ENCODE assay signal across 1 cellular context in genomic region chr19:50310759-50311465, GRCh38.
TF ChIP-seq lines count a peak whose summit lies in the region.

No MANE protein-coding gene starts in this region.

TF ChIP-seq in A549, 52 proteins besides CTCF, POLR2A, EP300 and RAD21 (continued from another document):
- no peak for TF ChIP-seq HES2 (IDR thresholded peaks at IDR 0.05)
- no peak for TF ChIP-seq MAX (IDR thresholded peaks at IDR 0.05)
- TF ChIP-seq RFX5 (IDR thresholded peaks at IDR 0.05), result no peak
- peak; percentile 28 to 51; a peak in 3 of 4 replicates for TF ChIP-seq CEBPB (IDR thresholded peaks at IDR 0.05)
- TF ChIP-seq RNF2 (IDR thresholded peaks at IDR 0.05; ENCODE audit: borderline replicate concordance, low read depth), result no peak
- TF ChIP-seq KDM1A (IDR thresholded peaks at IDR 0.05; ENCODE audit: low read depth), result peak; percentile 69; the same call in 1 of the 2 replicates
- no peak for TF ChIP-seq HDAC2 (IDR thresholded peaks at IDR 0.05)
- no peak for TF ChIP-seq CBX8 (IDR thresholded peaks at IDR 0.05)
- peak; percentile 49; the same call in 1 of the 2 replicates for TF ChIP-seq CHD4 (IDR thresholded peaks at IDR 0.05; ENCODE audit: borderline replicate concordance)
- TF ChIP-seq TP53 (CRISPR knock-in tag; IDR thresholded peaks at IDR 0.05), result no peak
- no peak for TF ChIP-seq CBX2 (IDR thresholded peaks at IDR 0.05; ENCODE audit: borderline replicate concordance, low read depth)
- peak; percentile 86 for TF ChIP-seq ZFP36 (IDR thresholded peaks at IDR 0.05; ENCODE audit: borderline replicate concordance, partially characterized antibody)
- TF ChIP-seq PBX3 (IDR thresholded peaks at IDR 0.05), result no peak
- no peak for TF ChIP-seq HMGXB4 (CRISPR knock-in tag; IDR thresholded peaks at IDR 0.05; ENCODE audit: borderline replicate concordance)
- TF ChIP-seq NFE2L2 (conservative IDR thresholded peaks at IDR 0.05; ENCODE audit: low read length), result no peak
- no peak for TF ChIP-seq MAFK (IDR thresholded peaks at IDR 0.05; ENCODE audit: partially characterized antibody)
